8 cellular contexts compared by ENCODE assay signal in genomic region chr6:39347906-39348585, GRCh38. TPM values are rescaled to one million over a fixed set of nuclear protein-coding genes. Genes with fewer than 3 reads are reported as not detected.
A peak's percentile ranks its signal among the peaks of the same experiment; 100 is the strongest.
DNase-seq lines count a peak whose midpoint lies in the region; ATAC-seq, FAIRE-seq and TF ChIP-seq lines count a peak whose summit lies in the region.

No MANE protein-coding gene starts in this region.

- H3K79me1 ChIP-seq in H1 (ENCODE audit: low read depth, low read length): no peaks in the 10 kb centered on the region

- H3K4ac ChIP-seq in H1 (replicated peaks; ENCODE audit: insufficient read length, low read depth, low read length): no peak overlapping the region

- H2BK12ac ChIP-seq in H1 (ENCODE audit: low read depth, low read length): no peak overlapping the region

- H3K9ac ChIP-seq in H1 (replicated peaks in 1 of 4; ENCODE audit: extremely low read depth in 1 of 4, low read depth in 3 of 4, low read length in 3 of 4): no peak overlapping the region

- H4K5ac ChIP-seq in H1 (ENCODE audit: insufficient read length, low read depth, low read length): no peak overlapping the region

- H3K27ac ChIP-seq in H1 (ENCODE audit: low read depth, low read length): no peak overlapping the region

- no peak overlapping the region for H2BK15ac ChIP-seq in H1 (ENCODE audit: low read length)

- H3K4me1 Mint-ChIP-seq in activated CD8-positive, alpha-beta T cell treated with anti-CD3 and anti-CD28 coated beads, Interleukin-2, amount 10 ng/mL, durations not matched to agents 7 days and 5 days (ENCODE audit: low read depth): peaks cover 7% of the 10 kb centered on the region

- H3K79me2 ChIP-seq in H1 (ENCODE audit: control insufficient read depth in 1 of 2, insufficient read depth in 2 of 2, low read length in 2 of 2): no peaks in the 10 kb centered on the region

- H2AFZ ChIP-seq in H1 (ENCODE audit: low read length): no peak overlapping the region; the same call in 1 of the 2 replicates

- no peak overlapping the region for H4K91ac ChIP-seq in H1 (replicated peaks; ENCODE audit: insufficient read length, low read length)

- TF ChIP-seq CTCF in H1 (IDR thresholded peaks at IDR 0.05; ENCODE audit: control extremely low read depth in 1 of 3, insufficient read depth in 1 of 3, low read depth in 1 of 3, low read length in 3 of 3): peak; percentile 82 to 93 (median 84)
- TF ChIP-seq CTCF in mucosa of descending colon (IDR thresholded peaks at IDR 0.05): peak; percentile 84

- no peak overlapping the region for H4K8ac ChIP-seq in H1 (ENCODE audit: extremely low read depth, insufficient read depth, low read length)

- H3K4me3 Mint-ChIP-seq in activated CD8-positive, alpha-beta T cell treated with anti-CD3 and anti-CD28 coated beads, Interleukin-2, amount 10 ng/mL, durations not matched to agents 7 days and 5 days: no peak overlapping the region

- no peak overlapping the region for H3K14ac ChIP-seq in H1 (ENCODE audit: insufficient read length)

- no peak overlapping the region for H2BK120ac ChIP-seq in H1 (replicated peaks; ENCODE audit: low read depth, low read length)

- peak; percentile 99 for FAIRE-seq in H1 (lab: Jason Lieb, UNC)

- H3K18ac ChIP-seq in H1 (ENCODE audit: extremely low read depth, low read length): no peak overlapping the region

- no peak overlapping the region for H2BK5ac ChIP-seq in H1 (ENCODE audit: low read depth, low read length)

- no peaks in the 10 kb centered on the region for H3K36me3 Mint-ChIP-seq in activated CD8-positive, alpha-beta T cell treated with anti-CD3 and anti-CD28 coated beads, Interleukin-2, amount 10 ng/mL, durations not matched to agents 7 days and 5 days (ENCODE audit: low read depth)

- intact Hi-C loops in mucosa of descending colon (cut with DNase I, micrococcal nuclease): no loop called here

- peaks cover 5 to 10% (median 9%) of the 10 kb centered on the region in 4 experiments for H3K4me1 ChIP-seq in H1 (replicated peaks in 1 of 4; ENCODE audit: control insufficient read depth in 3 of 4, insufficient read depth in 4 of 4, low read length in 3 of 4)
- no peaks in the 10 kb centered on the region for H3K4me1 ChIP-seq in mucosa of descending colon (ENCODE audit: low read depth)

- no peaks in the 10 kb centered on the region for H3K9me3 ChIP-seq in H1 (ENCODE audit: insufficient read depth in 2 of 2, low read depth in 1 of 2, low read length in 1 of 2)
- no peaks in the 10 kb centered on the region for H3K9me3 ChIP-seq in mucosa of descending colon

- no peaks in the 10 kb centered on the region for H3K27me3 ChIP-seq in H1 (replicated peaks in 1 of 4; ENCODE audit: control insufficient read depth in 3 of 4, extremely low read depth in 1 of 4, insufficient read depth in 3 of 4, low read length in 3 of 4)

- no peak overlapping the region for H3K23ac ChIP-seq in H1 (ENCODE audit: insufficient read length)

- TF ChIP-seq RAD21 in H1 (IDR thresholded peaks at IDR 0.05 in 1 of 2, conservative IDR thresholded peaks at IDR 0.05 in 1 of 2; ENCODE audit: low read depth in 2 of 2, low read length in 2 of 2): peak; percentile 89 to 94

- no peaks in the 10 kb centered on the region for H4K20me1 ChIP-seq in H1 (replicated peaks in 1 of 2; ENCODE audit: control insufficient read depth in 1 of 2, insufficient read depth in 2 of 2, low read length in 2 of 2)

- POLR2A ChIA-PET in activated CD8-positive, alpha-beta T cell treated with anti-CD3 and anti-CD28 coated beads, Interleukin-2, amount 10 ng/mL, durations not matched to agents 7 days and 5 days (lab: Charles Lee): no interaction called here
- POLR2A ChIA-PET in H1 (lab: Charles Lee; ENCODE audit: partially characterized antibody): no interaction called here

- H3K9me3 Mint-ChIP-seq in activated CD8-positive, alpha-beta T cell treated with anti-CD3 and anti-CD28 coated beads, Interleukin-2, amount 10 ng/mL, durations not matched to agents 7 days and 5 days (ENCODE audit: insufficient read depth): no peaks in the 10 kb centered on the region

- no peak overlapping the region for H2BK20ac ChIP-seq in H1 (ENCODE audit: low read length)

- H3K27me3 Mint-ChIP-seq in activated CD8-positive, alpha-beta T cell treated with anti-CD3 and anti-CD28 coated beads, Interleukin-2, amount 10 ng/mL, durations not matched to agents 7 days and 5 days (ENCODE audit: low read depth): peaks cover 2% of the 10 kb centered on the region

- H2AK5ac ChIP-seq in H1 (ENCODE audit: low read depth, low read length): no peak overlapping the region

- no peak for TF ChIP-seq EP300 in H1 (IDR thresholded peaks at IDR 0.05; ENCODE audit: borderline replicate concordance in 1 of 2, low read depth in 2 of 2, low read length in 2 of 2)

- CTCF ChIA-PET in activated CD8-positive, alpha-beta T cell treated with anti-CD3 and anti-CD28 coated beads, Interleukin-2, amount 10 ng/mL, durations not matched to agents 7 days and 5 days (lab: Charles Lee): interaction anchor here (0.9 to 2.3 kb wide), 3 partner anchors 10 to 340 kb away, joined by 3 to 7 read pairs (median 4); no protein-coding TSS in a partner anchor
- CTCF ChIA-PET in H1 (lab: Charles Lee; ENCODE audit: partially characterized antibody): interaction anchor here (0.6 to 10.6 kb wide), 24 partner anchors 9 to 1688 kb away, joined by 3 to 89 read pairs (median 3); no protein-coding TSS in a partner anchor

- H3K27ac Mint-ChIP-seq in activated CD8-positive, alpha-beta T cell treated with anti-CD3 and anti-CD28 coated beads, Interleukin-2, amount 10 ng/mL, durations not matched to agents 7 days and 5 days: no peak overlapping the region

- no peak for TF ChIP-seq POLR2A in H1 (IDR thresholded peaks at IDR 0.05; ENCODE audit: control extremely low read depth in 1 of 2, low read depth in 2 of 2, low read length in 2 of 2)

- DNase-seq in Daoy (ENCODE audit: low read depth) (peak; percentile 71), NCI-H82 (lab: John Stamatoyannopoulos, UW) (peak; percentile 86), H1 (ENCODE audit: low read depth in 1 of 2, low spot score in 2 of 2) (peak in 1 of 2 experiments; percentile 97), mucosa of descending colon (peak in 2 of 3 donors; percentile 76 to 84)
- DNase-seq in activated CD8-positive, alpha-beta T cell treated with anti-CD3 and anti-CD28 coated beads, Interleukin-2, amount 10 ng/mL, durations not matched to agents 7 days and 5 days: peak; percentile 68
- peak; percentile 12 to 19 for DNase-seq in stimulated activated CD8-positive, alpha-beta memory T cell treated with anti-CD3 and anti-CD28 coated beads, Interleukin-7, amount 100 ng/mL, for 4 hours (ENCODE audit: low read depth in 2 of 2)

- no peak overlapping the region for H3K4me3 ChIP-seq in H1 (ENCODE audit: extremely low read depth in 1 of 4, insufficient read depth in 2 of 4, low read depth in 3 of 4, low read length in 4 of 4)
- H3K4me3 ChIP-seq in mucosa of descending colon: no peak overlapping the region

- ATAC-seq in HG02885 (IDR thresholded peaks at IDR 0.05; ENCODE audit: poor library complexity, unreplicated experiment) (peak; percentile 67), mucosa of descending colon (peak; percentile 74), GM18907 (IDR thresholded peaks at IDR 0.05; ENCODE audit: unreplicated experiment) (no peak)
- ATAC-seq in activated CD8-positive, alpha-beta T cell treated with anti-CD3 and anti-CD28 coated beads, Interleukin-2, amount 10 ng/mL, durations not matched to agents 7 days and 5 days: peak; percentile 69

- 52% methylated on average over 9 of the region's 9 CpGs; no CpG with 5 or more reads in 1 of the 2 experiments for WGBS in H1 (ENCODE audit: extremely low coverage in 1 of 2, insufficient coverage in 1 of 2, insufficient read length in 1 of 2, insufficient replicate concordance in 2 of 2, low coverage in 1 of 2, low lambda C conversion rate in 2 of 2, missing lambda C conversion rate in 1 of 2), 2 experiments

- no peak overlapping the region for H3K4me2 ChIP-seq in H1 (ENCODE audit: insufficient read depth in 1 of 2, low read depth in 2 of 2, low read length in 2 of 2)

- H3K23me2 ChIP-seq in H1 (ENCODE audit: low read depth, low read length): no peaks in the 10 kb centered on the region

- H3K36me3 ChIP-seq in H1 (ENCODE audit: control insufficient read depth in 2 of 4, insufficient read depth in 4 of 4, low read length in 3 of 4) (no peaks in the 10 kb centered on the region), mucosa of descending colon (ENCODE audit: low read depth) (no peaks in the 10 kb centered on the region)

- no peak overlapping the region for H3K56ac ChIP-seq in H1 (replicated peaks; ENCODE audit: insufficient read length, low read depth, low read length)

RNA-seq across cellular contexts. Expression of gene KCNK16, which starts 25.5 kb away (rescaled TPM):
- not detected in 2 replicates for total RNA-seq in Daoy (2014; rRNA removed; shearing (Covaris generic))
- total RNA-seq in activated CD8-positive, alpha-beta T cell treated with anti-CD3 and anti-CD28 coated beads, Interleukin-2, amount 10 ng/mL, durations not matched to agents 7 days and 5 days: not detected
- total RNA-seq in H1 (2021; fragmentation: NEBNext Ultra II Directional; extraction: Animal tissue kit (Norgen Biotek cat#: 25700)): not detected in 2 replicates
- not detected in 2 replicates for polyA plus RNA-seq in H1 (2011; rRNA removed)
- polyA plus RNA-seq in H1 (2011; cell fraction: cytosol; rRNA removed): not detected
- not detected for polyA plus RNA-seq in H1 (2011; cell fraction: nucleus; rRNA removed)
- polyA plus RNA-seq in H1 (2012, experiment 1 of 2): not detected in 4 replicates
- not detected for polyA plus RNA-seq in H1 (2012, experiment 2 of 2)
- polyA plus RNA-seq in H1 (2013, experiment 1 of 2): not detected
- polyA plus RNA-seq in H1 (2013, experiment 2 of 2): not detected
- polyA minus RNA-seq in H1 (2011; rRNA and poly(A)+ RNA removed): not detected in 2 replicates
- polyA minus RNA-seq in H1 (2011; cell fraction: cytosol; rRNA and poly(A)+ RNA removed): not detected
- polyA minus RNA-seq in H1 (2011; cell fraction: nucleus; rRNA and poly(A)+ RNA removed): not detected
- not detected for total RNA-seq in mucosa of descending colon

RNA-seq across cellular contexts. Expression of gene KCNK17, which starts 33.8 kb away (rescaled TPM):
- not detected in 2 replicates for total RNA-seq in Daoy (2014; rRNA removed; shearing (Covaris generic))
- total RNA-seq in activated CD8-positive, alpha-beta T cell treated with anti-CD3 and anti-CD28 coated beads, Interleukin-2, amount 10 ng/mL, durations not matched to agents 7 days and 5 days: not detected
- total RNA-seq in H1 (2021; fragmentation: NEBNext Ultra II Directional; extraction: Animal tissue kit (Norgen Biotek cat#: 25700)): 2.9 and 3.0 TPM in 2 replicates
- 3.4 and 3.8 TPM in 2 replicates for polyA plus RNA-seq in H1 (2011; rRNA removed)
- 3.5 TPM for polyA plus RNA-seq in H1 (2011; cell fraction: cytosol; rRNA removed)
- 8.8 TPM for polyA plus RNA-seq in H1 (2011; cell fraction: nucleus; rRNA removed)
- polyA plus RNA-seq in H1 (2012, experiment 1 of 2): 3.5 to 5.5 TPM (median 4.0 TPM) in 4 replicates
- polyA plus RNA-seq in H1 (2012, experiment 2 of 2): 2.8 TPM
- polyA plus RNA-seq in H1 (2013, experiment 1 of 2): 3.1 TPM
- polyA plus RNA-seq in H1 (2013, experiment 2 of 2): 3.1 TPM
- polyA minus RNA-seq in H1 (2011; rRNA and poly(A)+ RNA removed): 1.2 and 2.0 TPM in 2 replicates
- polyA minus RNA-seq in H1 (2011; cell fraction: cytosol; rRNA and poly(A)+ RNA removed): 2.1 TPM
- polyA minus RNA-seq in H1 (2011; cell fraction: nucleus; rRNA and poly(A)+ RNA removed): 3.5 TPM
- total RNA-seq in mucosa of descending colon: under 1 TPM in 2 of 3 donors, not detected in 1; 0.24 to 0.63 TPM
